Comparison of ENCODE assay signal across 13 cellular contexts in genomic region chr3:177498037-177498857, GRCh38.
DNase-seq lines count a peak whose midpoint lies in the region; ATAC-seq, FAIRE-seq and TF ChIP-seq lines count a peak whose summit lies in the region.
"Had no signal": no experiment of that assay in that cellular context is flagged by ENCODE, and none has a peak within 500 bp of the region (broad histone marks: within the 10 kb centered on the region; RNA-seq: fewer than 3 reads in every experiment).

No MANE protein-coding gene starts in this region.

- H3K4me3 ChIP-seq in body of pancreas (no peak overlapping the region), mesenchymal stem cell (ENCODE audit: insufficient read depth in 1 of 2, low read depth in 1 of 2, low read length in 2 of 2) (no peak overlapping the region)

- no peaks in the 10 kb centered on the region for H3K27me3 ChIP-seq in body of pancreas
- H3K27me3 ChIP-seq in mesenchymal stem cell (ENCODE audit: control insufficient read depth in 1 of 2, insufficient read depth in 1 of 2, low read length in 2 of 2) = no peaks in the 10 kb centered on the region

- H3K36me3 Mint-ChIP-seq in endothelial cell (ENCODE audit: low read depth, unreplicated experiment) = no peaks in the 10 kb centered on the region
- H3K36me3 Mint-ChIP-seq: CD8-positive, alpha-beta T cell had no signal

- no peak overlapping the region for H2AK5ac ChIP-seq in mesenchymal stem cell (ENCODE audit: low read length, severe bottlenecking)

- H3K14ac ChIP-seq in mesenchymal stem cell (ENCODE audit: low read length in 2 of 2) = no peak overlapping the region

- H3K4me2 ChIP-seq in mesenchymal stem cell (ENCODE audit: low read length, poor library complexity, severe bottlenecking) = no peak overlapping the region

- peaks cover 2% of the 10 kb centered on the region for H3K4me1 Mint-ChIP-seq in endothelial cell (ENCODE audit: unreplicated experiment)

- H2AFZ ChIP-seq in mesenchymal stem cell (ENCODE audit: low read depth, low read length) = peak overlapping the region; percentile 53

- no peak overlapping the region for H4K8ac ChIP-seq in mesenchymal stem cell (ENCODE audit: low read length)

- H2BK12ac ChIP-seq in mesenchymal stem cell (ENCODE audit: low read length in 2 of 2) = no peak overlapping the region

- H3K36me3 ChIP-seq in body of pancreas (replicated peaks in 1 of 2; ENCODE audit: insufficient read depth in 1 of 2, low read depth in 2 of 2) = no peaks in the 10 kb centered on the region
- no peaks in the 10 kb centered on the region for H3K36me3 ChIP-seq in mesenchymal stem cell (ENCODE audit: control insufficient read depth in 1 of 2, insufficient read depth in 2 of 2, low read depth in 1 of 2, low read length in 2 of 2)

- no peak overlapping the region for H3K4ac ChIP-seq in mesenchymal stem cell (ENCODE audit: low read depth in 1 of 2, low read length in 2 of 2)

- DNase-seq in Daoy (ENCODE audit: low read depth) = peak; percentile 79
- peak; percentile 81 for DNase-seq in NCI-H226
- peak; percentile 80 to 90 (median 89) for DNase-seq in body of pancreas
- no peak for DNase-seq in mesenchymal stem cell
- DNase-seq in endothelial cell (ENCODE audit: low spot score) = no peak
- no peak for DNase-seq in NCI-H2227 (lab: John Stamatoyannopoulos, UW; ENCODE audit: unreplicated experiment)
- no peak for DNase-seq in GM19239 (ENCODE audit: insufficient read length, low spot score)
- DNase-seq: CD8-positive, alpha-beta T cell; effector CD4-positive, alpha-beta T cell; KG1 had no signal

- ATAC-seq in body of pancreas (peak; percentile 95), GM18909 (IDR thresholded peaks at IDR 0.05; ENCODE audit: poor library complexity, unreplicated experiment) (no peak)
- ATAC-seq: activated CD4-positive, CD25-positive, alpha-beta regulatory T cell treated with anti-CD3 and anti-CD28 coated beads, Interleukin-2, amount 50 U/mL, for 24 hours; CD8-positive, alpha-beta T cell had no signal

- H3K27me3 Mint-ChIP-seq in endothelial cell (ENCODE audit: unreplicated experiment) = no peaks in the 10 kb centered on the region

- no peak overlapping the region for H3K27ac Mint-ChIP-seq in endothelial cell (ENCODE audit: unreplicated experiment)
- H3K27ac Mint-ChIP-seq: CD8-positive, alpha-beta T cell; nephron had no signal

- no peak overlapping the region for H3K18ac ChIP-seq in mesenchymal stem cell (ENCODE audit: low read depth in 1 of 2, low read length in 2 of 2)

- H3K79me1 ChIP-seq in mesenchymal stem cell (replicated peaks; ENCODE audit: low read length, poor library complexity, severe bottlenecking) = no peaks in the 10 kb centered on the region

- TF ChIP-seq POLR2A in body of pancreas (IDR thresholded peaks at IDR 0.05) = peak in 1 of 3 donors; percentile 25

- 15 to 17% methylated on average over 5 of the region's 5 CpGs for WGBS in body of pancreas, 2 donors
- 76% methylated on average over 3 of the region's 5 CpGs for WGBS in mesenchymal stem cell

- TF ChIP-seq CTCF in body of pancreas (IDR thresholded peaks at IDR 0.05) (peak in 1 of 7 experiments; percentile 19), endothelial cell (IDR thresholded peaks at IDR 0.05; ENCODE audit: unreplicated experiment) (no peak)

- no peak overlapping the region for H3K4me3 Mint-ChIP-seq in endothelial cell (ENCODE audit: unreplicated experiment)
- H3K4me3 Mint-ChIP-seq: CD8-positive, alpha-beta T cell; nephron had no signal

- no peak for FAIRE-seq in GM19239 (lab: Jason Lieb, UNC)

- peaks cover 23% of the 10 kb centered on the region for H3K4me1 ChIP-seq in body of pancreas
- peaks cover 2% of the 10 kb centered on the region for H3K4me1 ChIP-seq in mesenchymal stem cell (ENCODE audit: control insufficient read depth, insufficient read depth, low read depth, low read length)

- no peak overlapping the region for H4K91ac ChIP-seq in mesenchymal stem cell (ENCODE audit: low read length)

- H2BK15ac ChIP-seq in mesenchymal stem cell (ENCODE audit: low read depth, poor library complexity, severe bottlenecking) = no peak overlapping the region

- peak overlapping the region; percentile 64 to 86 (median 75) for H3K27ac ChIP-seq in body of pancreas
- no peak overlapping the region for H3K27ac ChIP-seq in mesenchymal stem cell (ENCODE audit: low read length, poor library complexity, severe bottlenecking)

- H2BK5ac ChIP-seq in mesenchymal stem cell (ENCODE audit: low read depth, low read length, poor library complexity, severe bottlenecking) = no peak overlapping the region

- H3K23ac ChIP-seq in mesenchymal stem cell (ENCODE audit: low read length in 2 of 2) = no peak overlapping the region

- no peaks in the 10 kb centered on the region for H3K9me3 Mint-ChIP-seq in endothelial cell (ENCODE audit: unreplicated experiment)
- H3K9me3 Mint-ChIP-seq: CD8-positive, alpha-beta T cell had no signal

- no peak overlapping the region for H2BK120ac ChIP-seq in mesenchymal stem cell (ENCODE audit: low read depth, low read length)

- no peak overlapping the region for H3K9ac ChIP-seq in mesenchymal stem cell (ENCODE audit: low read length)

- H3K9me3 ChIP-seq in body of pancreas = no peaks in the 10 kb centered on the region
- no peaks in the 10 kb centered on the region for H3K9me3 ChIP-seq in mesenchymal stem cell (ENCODE audit: control insufficient read depth, low read length)

- intact Hi-C loops in body of pancreas (cut with DNase I) = no loop called here

Comparison
In these comparisons a context has a peak if more than half of its experiments do, and no peak if none do; other contexts are left out.
1. DNase-seq: peak in Daoy (single experiment), NCI-H226 (single experiment) and body of pancreas (4 of 4); none in mesenchymal stem cell (single experiment), endothelial cell (single experiment), NCI-H2227 (single experiment) and GM19239 (single experiment).